In the genomic region with DNA sequence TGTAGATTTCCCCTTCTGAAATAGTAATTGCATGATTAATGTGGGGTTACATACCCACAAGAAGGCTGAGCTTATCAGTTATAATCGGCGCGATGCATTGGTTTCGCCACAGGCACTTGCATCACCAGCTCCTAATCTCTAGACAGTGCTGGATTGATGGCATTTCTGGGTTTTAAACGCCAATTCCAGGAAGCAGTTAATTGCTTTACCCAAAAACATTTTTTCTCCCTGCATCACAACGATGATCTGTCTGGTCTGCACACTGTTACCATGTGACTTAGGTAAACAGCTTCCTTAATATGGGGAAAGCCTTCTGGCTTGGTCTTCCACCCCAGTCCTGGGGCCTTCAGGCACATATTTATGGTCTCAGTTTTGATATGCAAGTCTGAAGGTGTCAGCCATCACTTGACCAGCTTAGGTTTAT, we compare ENCODE assay signal across 1 cellular context.
TF ChIP-seq lines count a peak whose summit lies in the region.

No MANE protein-coding gene starts in this region.

TF ChIP-seq in HepG2, 621 proteins besides CTCF, POLR2A, EP300 and RAD21 (continued from another document):
- TF ChIP-seq, protein P1, sequence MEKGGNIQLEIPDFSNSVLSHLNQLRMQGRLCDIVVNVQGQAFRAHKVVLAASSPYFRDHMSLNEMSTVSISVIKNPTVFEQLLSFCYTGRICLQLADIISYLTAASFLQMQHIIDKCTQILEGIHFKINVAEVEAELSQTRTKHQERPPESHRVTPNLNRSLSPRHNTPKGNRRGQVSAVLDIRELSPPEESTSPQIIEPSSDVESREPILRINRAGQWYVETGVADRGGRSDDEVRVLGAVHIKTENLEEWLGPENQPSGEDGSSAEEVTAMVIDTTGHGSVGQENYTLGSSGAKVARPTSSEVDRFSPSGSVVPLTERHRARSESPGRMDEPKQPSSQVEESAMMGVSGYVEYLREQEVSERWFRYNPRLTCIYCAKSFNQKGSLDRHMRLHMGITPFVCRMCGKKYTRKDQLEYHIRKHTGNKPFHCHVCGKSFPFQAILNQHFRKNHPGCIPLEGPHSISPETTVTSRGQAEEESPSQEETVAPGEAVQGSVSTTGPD (CRISPR knock-in tag; IDR thresholded peaks at IDR 0.05): no peak
- TF ChIP-seq, protein P2, sequence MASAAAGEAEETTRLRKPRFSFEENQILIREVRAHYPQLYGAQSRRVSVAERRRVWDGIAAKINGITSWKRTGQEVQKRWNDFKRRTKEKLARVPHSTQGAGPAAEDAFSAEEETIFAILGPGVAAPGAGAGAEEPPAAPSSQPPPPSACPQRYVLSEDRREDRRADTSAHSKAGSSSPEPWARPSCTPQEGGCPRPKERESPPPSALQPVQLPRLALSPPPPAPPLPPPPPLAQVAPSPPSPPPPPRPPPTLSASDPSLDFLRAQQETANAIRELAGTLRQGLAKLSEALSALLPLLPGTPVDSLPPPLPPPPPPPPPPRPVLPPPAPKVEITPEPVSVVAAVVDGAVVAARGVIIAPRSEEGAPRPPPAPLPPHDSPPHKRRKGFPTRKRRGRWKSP (CRISPR knock-in tag; IDR thresholded peaks at IDR 0.05): no peak
- TF ChIP-seq, protein P3, sequence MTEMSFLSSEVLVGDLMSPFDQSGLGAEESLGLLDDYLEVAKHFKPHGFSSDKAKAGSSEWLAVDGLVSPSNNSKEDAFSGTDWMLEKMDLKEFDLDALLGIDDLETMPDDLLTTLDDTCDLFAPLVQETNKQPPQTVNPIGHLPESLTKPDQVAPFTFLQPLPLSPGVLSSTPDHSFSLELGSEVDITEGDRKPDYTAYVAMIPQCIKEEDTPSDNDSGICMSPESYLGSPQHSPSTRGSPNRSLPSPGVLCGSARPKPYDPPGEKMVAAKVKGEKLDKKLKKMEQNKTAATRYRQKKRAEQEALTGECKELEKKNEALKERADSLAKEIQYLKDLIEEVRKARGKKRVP (CRISPR knock-in tag; IDR thresholded peaks at IDR 0.05): no peak; a peak in 1 of 4 replicates
- TF ChIP-seq CHD2 (IDR thresholded peaks at IDR 0.05; ENCODE audit: low read depth, low read length) (no peak), FOXA3 (CRISPR knock-in tag; IDR thresholded peaks at IDR 0.05) (0 out of 2 replicates have a peak, but pooled peaks have one; percentile 19), ZZZ3 (CRISPR knock-in tag; IDR thresholded peaks at IDR 0.05; ENCODE audit: borderline replicate concordance) (no peak), ZNF44 (CRISPR knock-in tag; IDR thresholded peaks at IDR 0.05) (no peak), HOXA7 (CRISPR knock-in tag; IDR thresholded peaks at IDR 0.05) (no peak), LRRFIP1 (CRISPR knock-in tag; conservative IDR thresholded peaks at IDR 0.05) (no peak), ZNF24 (IDR thresholded peaks at IDR 0.05) (no peak), ZNF333 (CRISPR knock-in tag; IDR thresholded peaks at IDR 0.05; ENCODE audit: borderline replicate concordance) (no peak), THYN1 (CRISPR knock-in tag; IDR thresholded peaks at IDR 0.05; ENCODE audit: borderline replicate concordance, low read depth) (no peak), TRIM24 (CRISPR knock-in tag; IDR thresholded peaks at IDR 0.05) (no peak), FOXM1 (CRISPR knock-in tag; IDR thresholded peaks at IDR 0.05) (no peak), CEBPB (IDR thresholded peaks at IDR 0.05; ENCODE audit: borderline replicate concordance, low read depth, low read length) (0 out of 2 replicates have a peak, but pooled peaks have one; percentile 34), ZEB1 (IDR thresholded peaks at IDR 0.05; ENCODE audit: insufficient replicate concordance, low read depth) (no peak), ZNF124 (CRISPR knock-in tag; IDR thresholded peaks at IDR 0.05) (no peak), SIX4 (CRISPR knock-in tag; IDR thresholded peaks at IDR 0.05) (no peak), SRF (IDR thresholded peaks at IDR 0.05; ENCODE audit: low read depth, low read length) (no peak), CCAR2 (optimal IDR thresholded peaks at IDR 0.05; ENCODE audit: low read depth, low read length) (no peak), HDAC1 (CRISPR knock-in tag; IDR thresholded peaks at IDR 0.05) (no peak), ZNF616 (CRISPR knock-in tag; IDR thresholded peaks at IDR 0.05; ENCODE audit: low read depth) (no peak), ZSCAN12 (CRISPR knock-in tag; IDR thresholded peaks at IDR 0.05) (no peak), ZBTB20 (CRISPR knock-in tag; IDR thresholded peaks at IDR 0.05; ENCODE audit: borderline replicate concordance, low read depth) (no peak), FOXA1 (IDR thresholded peaks at IDR 0.05) (no peak), FOXA1 (CRISPR knock-in tag; IDR thresholded peaks at IDR 0.05) (peak; percentile 76)
